Comparison of ENCODE assay signal across 8 cellular contexts in the genomic region with DNA sequence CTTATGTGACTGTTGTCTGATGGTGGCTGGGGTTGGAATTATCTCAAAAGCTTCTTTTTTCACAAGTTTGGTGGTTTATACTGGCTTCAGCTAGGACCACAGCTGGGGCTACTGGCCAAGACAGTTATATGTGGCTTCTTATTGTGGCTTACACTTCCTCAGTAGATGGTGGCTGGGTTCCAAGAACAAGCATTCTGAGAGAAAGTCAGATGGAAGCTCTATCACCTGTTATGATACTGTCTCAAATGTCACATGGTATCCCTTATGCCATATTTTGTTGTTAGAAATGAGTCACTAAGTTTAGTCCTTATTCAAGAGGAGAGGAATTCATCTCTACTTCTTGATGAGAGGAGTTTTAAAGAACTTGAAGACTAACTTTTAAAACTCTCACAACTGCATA. TPM values are rescaled to one million over a fixed set of nuclear protein-coding genes. Genes with fewer than 3 reads are reported as not detected.
A peak's percentile ranks its signal among the peaks of the same experiment; 100 is the strongest.
DNase-seq lines count a peak whose midpoint lies in the region; ATAC-seq and TF ChIP-seq lines count a peak whose summit lies in the region.

No MANE protein-coding gene starts in this region.

- intact Hi-C loops in Right ventricle myocardium superior (cut with DNase I): no loop called here

- ATAC-seq in GM19438 (IDR thresholded peaks at IDR 0.05; ENCODE audit: low read depth, unreplicated experiment) (peak; percentile 97), HG03342 (IDR thresholded peaks at IDR 0.05; ENCODE audit: unreplicated experiment) (peak; percentile 96), T-helper 17 cell (no peak), Right ventricle myocardium superior (ENCODE audit: poor library complexity) (no peak)

- DNase-seq in EL (peak; percentile 53), T-helper 17 cell (no peak), foreskin fibroblast (no peak), Right ventricle myocardium superior (no peak), COLO829 (ENCODE audit: low spot score) (no peak)

- no peak overlapping the region for H3K4me3 ChIP-seq in foreskin fibroblast (ENCODE audit: low read depth in 1 of 2, low read length in 2 of 2)

- no peak for TF ChIP-seq CTCF in foreskin fibroblast (IDR thresholded peaks at IDR 0.05; ENCODE audit: low read depth, low read length)

- peaks cover 16% of the 10 kb centered on the region for H3K4me1 Mint-ChIP-seq in activated naive CD8-positive, alpha-beta T cell (ENCODE audit: low read depth)
- peaks cover 9% of the 10 kb centered on the region for H3K4me1 Mint-ChIP-seq in T-helper 17 cell

- H3K27me3 Mint-ChIP-seq in activated naive CD8-positive, alpha-beta T cell: no peaks in the 10 kb centered on the region
- no peaks in the 10 kb centered on the region for H3K27me3 Mint-ChIP-seq in T-helper 17 cell

- H3K9me3 ChIP-seq in T-helper 17 cell (ENCODE audit: control insufficient read depth, low read length, poor library complexity, severe bottlenecking): no peaks in the 10 kb centered on the region

- peak overlapping the region; percentile 56 for H3K27ac Mint-ChIP-seq in activated naive CD8-positive, alpha-beta T cell
- H3K27ac Mint-ChIP-seq in T-helper 17 cell: no peak overlapping the region

- peaks cover 12% of the 10 kb centered on the region for H3K36me3 Mint-ChIP-seq in activated naive CD8-positive, alpha-beta T cell
- no peaks in the 10 kb centered on the region for H3K36me3 Mint-ChIP-seq in T-helper 17 cell (ENCODE audit: low read depth)

- no peaks in the 10 kb centered on the region for H3K9me3 Mint-ChIP-seq in activated naive CD8-positive, alpha-beta T cell (ENCODE audit: low read depth)

- no peak overlapping the region for H3K4me3 Mint-ChIP-seq in activated naive CD8-positive, alpha-beta T cell
- H3K4me3 Mint-ChIP-seq in T-helper 17 cell: no peak overlapping the region

RNA-seq across cellular contexts. Expression of a gene that starts 41.6 kb away (rescaled TPM):
- total RNA-seq in T-helper 17 cell: 1 to 10 TPM in 1 of 2 donors, under 1 TPM in 1; 0.60 to 3.9 TPM
- 33.9 TPM for total RNA-seq in Right ventricle myocardium superior

Comparison
In these comparisons a context has a peak if more than half of its experiments do, and no peak if none do; other contexts are left out.
1. ATAC-seq: peak in GM19438 (single experiment) and HG03342 (single experiment); none in T-helper 17 cell (single experiment) and Right ventricle myocardium superior (single experiment).